In the genomic region with DNA sequence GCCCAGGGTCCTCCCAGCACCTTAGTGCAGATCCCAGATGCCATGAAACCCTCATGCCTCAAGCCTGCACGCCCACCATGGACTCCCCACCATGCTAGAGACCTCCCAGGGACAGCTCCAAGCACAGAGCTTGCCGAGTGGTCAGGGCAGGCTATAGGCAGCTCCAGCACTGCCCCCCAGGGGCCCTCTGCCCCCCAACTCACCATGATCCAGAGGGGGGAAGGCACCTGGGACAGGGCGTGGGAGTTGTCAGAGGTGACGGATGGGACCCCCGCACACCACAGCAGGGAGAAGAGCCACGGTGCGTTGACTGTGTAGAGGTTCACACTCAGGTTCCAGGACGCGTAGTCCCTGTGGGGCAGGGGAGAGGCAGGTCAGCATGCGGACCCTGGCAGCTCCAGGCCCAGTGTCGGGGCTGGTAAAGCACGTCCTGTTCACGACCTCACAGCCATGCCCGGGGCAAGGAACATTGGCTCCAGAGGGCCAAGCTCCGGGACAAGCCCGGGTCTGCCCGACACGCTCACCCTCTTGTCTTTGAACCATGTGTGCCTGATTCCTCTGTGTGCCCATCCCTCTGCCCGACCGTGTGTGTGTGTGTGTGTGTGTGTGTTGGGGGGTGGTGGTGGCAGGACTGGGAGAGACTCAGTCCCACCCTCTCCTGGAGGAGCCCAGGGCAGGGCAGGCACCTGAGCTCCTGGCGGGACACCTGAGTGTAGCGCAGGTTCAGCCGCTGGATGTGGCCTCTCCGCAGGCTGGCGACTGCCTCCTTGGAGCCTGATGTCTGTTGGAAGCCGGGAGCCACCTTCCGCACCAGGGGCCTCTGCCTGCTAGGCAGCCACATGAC, we compare ENCODE assay signal across 19 cellular contexts. TPM values are rescaled to one million over a fixed set of nuclear protein-coding genes. Genes with fewer than 3 reads are reported as not detected.
DNase-seq lines count a peak whose midpoint lies in the region; ATAC-seq and TF ChIP-seq lines count a peak whose summit lies in the region.
"Had no signal": no experiment of that assay in that cellular context is flagged by ENCODE, and none has a peak within 500 bp of the region (broad histone marks: within the 10 kb centered on the region; RNA-seq: fewer than 3 reads in every experiment).

No MANE protein-coding gene starts in this region.

- no peaks in the 10 kb centered on the region for H3K9me3 ChIP-seq in RWPE2 (ENCODE audit: severe bottlenecking)
- H3K9me3 ChIP-seq: BLaER1 treated with 17β-estradiol and CSF1 and Interleukin-3, amounts not matched to agents 10 nM and 100 nM had no signal

- ATAC-seq in Right ventricle myocardium superior (ENCODE audit: poor library complexity) (peak; percentile 9), RWPE2 (ENCODE audit: low read depth) (peak; percentile 5; the same call in 2 of the 3 replicates), foreskin keratinocyte (peak; percentile 5)
- ATAC-seq: GM12878 had no signal

- TF ChIP-seq CTCF in RWPE2 (IDR thresholded peaks at IDR 0.05; ENCODE audit: poor library complexity, severe bottlenecking) (no peak), foreskin keratinocyte (conservative IDR thresholded peaks at IDR 0.05) (no peak)

- H3K27ac ChIP-seq in RWPE2 (ENCODE audit: poor library complexity, severe bottlenecking) (no peak overlapping the region), foreskin keratinocyte (no peak overlapping the region)
- H3K27ac ChIP-seq: BLaER1 treated with 17β-estradiol and CSF1 and Interleukin-3, amounts not matched to agents 10 nM and 100 nM; GM23248 had no signal

- intact Hi-C loops in Right ventricle myocardium superior (cut with DNase I) (no loop called here), cardiac septum (cut with DNase I) (loop anchor here (10.0 kb wide), 1 partner anchor 424 kb away; no protein-coding TSS in a partner anchor), posterior vena cava (cut with DNase I) (no loop called here)

- H3K36me3 ChIP-seq in RWPE2 (ENCODE audit: low read depth), result no peaks in the 10 kb centered on the region

- DNase-seq in Right ventricle myocardium superior (peak; percentile 30), cardiac septum (ENCODE audit: low spot score) (no peak), RWPE2 (ENCODE audit: low spot score) (no peak), foreskin keratinocyte (peak in 1 of 2 donors; percentile 35), posterior vena cava (ENCODE audit: low spot score) (peak; percentile 74), NCI-H2081 treated with DMSO at 0.1 percent for 48 hours (lab: John Stamatoyannopoulos, UW) (no peak), A172 (ENCODE audit: low spot score) (no peak)
- DNase-seq: 8988T; ACHN; Calu3; CD4-positive, alpha-beta T cell; DMS 273 treated with DMSO at 0.1 percent for 48 hours; DMS79; GM23248; H9 had no signal

- H3K4me1 ChIP-seq in RWPE2 (ENCODE audit: insufficient read depth, poor library complexity, severe bottlenecking) (no peaks in the 10 kb centered on the region), foreskin keratinocyte (no peaks in the 10 kb centered on the region)

- H3K4me3 ChIP-seq in RWPE2 (ENCODE audit: severe bottlenecking), result no peak overlapping the region
- H3K4me3 ChIP-seq: BLaER1 treated with 17β-estradiol and CSF1 and Interleukin-3, amounts not matched to agents 10 nM and 100 nM; GM12878; GM23248 had no signal

- H3K27me3 ChIP-seq in RWPE2 (ENCODE audit: insufficient read depth, poor library complexity, severe bottlenecking), result no peaks in the 10 kb centered on the region
- H3K27me3 ChIP-seq in foreskin keratinocyte, result peaks cover 35% of the 10 kb centered on the region
- H3K27me3 ChIP-seq: BLaER1 treated with 17β-estradiol and CSF1 and Interleukin-3, amounts not matched to agents 10 nM and 100 nM had no signal

RNA-seq across cellular contexts. Expression of a gene that starts 8.2 kb away (rescaled TPM):
- 0.48 TPM for total RNA-seq in Right ventricle myocardium superior
- 0.75 TPM for total RNA-seq in cardiac septum
- total RNA-seq in foreskin keratinocyte, result 0.25 and 0.95 TPM in 2 replicates
- polyA plus RNA-seq in foreskin keratinocyte, result 0.23 and 1.2 TPM in 2 replicates
- under 1 TPM; 0.67 to 0.79 TPM for total RNA-seq in posterior vena cava
- 0.07 TPM in 1 of 2 replicates, not detected in the other for total RNA-seq in A172 (2014; rRNA removed; shearing (Covaris generic))
- total RNA-seq: G401, HT1080 had no signal

RNA-seq across cellular contexts. Expression of a gene that starts 41.9 kb away (rescaled TPM):
- 827 TPM for total RNA-seq in Right ventricle myocardium superior
- total RNA-seq in cardiac septum, result 717 TPM
- 2,535 and 3,000 TPM in 2 replicates for total RNA-seq in foreskin keratinocyte
- polyA plus RNA-seq in foreskin keratinocyte, result 4,692 and 4,741 TPM in 2 replicates
- total RNA-seq in posterior vena cava, result 1,000 to 10,000 TPM; 1,304 to 1,399 TPM
- total RNA-seq in A172 (2014; rRNA removed; shearing (Covaris generic)), result 1,638 and 1,693 TPM in 2 replicates

Comparison
In these comparisons a context has a peak if more than half of its experiments do, and no peak if none do; other contexts are left out.
1. DNase-seq: peak in Right ventricle myocardium superior (single experiment) and posterior vena cava (single experiment); none in cardiac septum (single experiment), RWPE2 (single experiment), NCI-H2081 treated with DMSO at 0.1 percent for 48 hours (single experiment) and A172 (single experiment).
2. Peak in every context shown above with its lines, with median percentiles within 50 percentile points of each other: ATAC-seq.